In genomic region chr18:8609711-8610441, GRCh38 we compare ENCODE assay signal across 8 cellular contexts. TPM values are rescaled to one million over a fixed set of nuclear protein-coding genes. Genes with fewer than 3 reads are reported as not detected.
A peak's percentile ranks its signal among the peaks of the same experiment; 100 is the strongest.
DNase-seq lines count a peak whose midpoint lies in the region; ATAC-seq lines count a peak whose summit lies in the region.

No MANE protein-coding gene starts in this region.

- DNase-seq in D341Med (ENCODE audit: low spot score) (peak; percentile 66), M059J (ENCODE audit: low read depth) (peak; percentile 16), iPS DF 6.9 (ENCODE audit: low read depth, low spot score) (no peak), NCI-H128 (lab: John Stamatoyannopoulos, UW; ENCODE audit: unreplicated experiment) (no peak), globus pallidus (ENCODE audit: low spot score) (no peak)
- peak; percentile 20 for DNase-seq in activated naive CD4-positive, alpha-beta T cell treated with anti-CD3 and anti-CD28 coated beads, Interleukin-2, amount 50 U/mL, for 16 hours

- H3K9me3 ChIP-seq in iPS DF 6.9 (ENCODE audit: control insufficient read depth, insufficient read depth, low read length) = no peaks in the 10 kb centered on the region

- no peaks in the 10 kb centered on the region for H3K36me3 ChIP-seq in iPS DF 6.9 (ENCODE audit: control insufficient read depth, insufficient read depth, low read length)

- peak overlapping the region; percentile 62 for H3K4me3 ChIP-seq in iPS DF 6.9 (ENCODE audit: low read length)
- peak overlapping the region; percentile 57 to 92 (median 88) for H3K4me3 ChIP-seq in skin epidermis

- H3K4me1 ChIP-seq in iPS DF 6.9 (ENCODE audit: control insufficient read depth, insufficient read depth, low read length) = no peaks in the 10 kb centered on the region

- H3K27me3 ChIP-seq in iPS DF 6.9 (ENCODE audit: control insufficient read depth, insufficient read depth, low read length) = no peaks in the 10 kb centered on the region; the same call in 1 of the 2 replicates

- no CpG with 5 or more reads among the region's 66 CpGs for WGBS in iPS DF 6.9 (ENCODE audit: insufficient coverage, insufficient read length)

- H3K27ac ChIP-seq in iPS DF 6.9 (ENCODE audit: low read length) = no peak overlapping the region
- peak overlapping the region; percentile 62 to 91 (median 85) for H3K27ac ChIP-seq in skin epidermis

- peak; percentile 15 for ATAC-seq in GM21723 (IDR thresholded peaks at IDR 0.05; ENCODE audit: unreplicated experiment)

RNA-seq across cellular contexts. Expression of gene RAB12, which starts 0.6 kb away (rescaled TPM):
- 75.0 and 96.1 TPM in 2 replicates for total RNA-seq in M059J (2014; rRNA removed; shearing (Covaris generic))

Comparison
In these comparisons a context has a peak if more than half of its experiments do, and no peak if none do; other contexts are left out.
1. DNase-seq: peak in D341Med (single experiment), M059J (single experiment) and activated naive CD4-positive, alpha-beta T cell treated with anti-CD3 and anti-CD28 coated beads, Interleukin-2, amount 50 U/mL, for 16 hours (single experiment); none in iPS DF 6.9 (single experiment), NCI-H128 (single experiment) and globus pallidus (single experiment).